Comparison of ENCODE assay signal across 12 cellular contexts in the genomic region with DNA sequence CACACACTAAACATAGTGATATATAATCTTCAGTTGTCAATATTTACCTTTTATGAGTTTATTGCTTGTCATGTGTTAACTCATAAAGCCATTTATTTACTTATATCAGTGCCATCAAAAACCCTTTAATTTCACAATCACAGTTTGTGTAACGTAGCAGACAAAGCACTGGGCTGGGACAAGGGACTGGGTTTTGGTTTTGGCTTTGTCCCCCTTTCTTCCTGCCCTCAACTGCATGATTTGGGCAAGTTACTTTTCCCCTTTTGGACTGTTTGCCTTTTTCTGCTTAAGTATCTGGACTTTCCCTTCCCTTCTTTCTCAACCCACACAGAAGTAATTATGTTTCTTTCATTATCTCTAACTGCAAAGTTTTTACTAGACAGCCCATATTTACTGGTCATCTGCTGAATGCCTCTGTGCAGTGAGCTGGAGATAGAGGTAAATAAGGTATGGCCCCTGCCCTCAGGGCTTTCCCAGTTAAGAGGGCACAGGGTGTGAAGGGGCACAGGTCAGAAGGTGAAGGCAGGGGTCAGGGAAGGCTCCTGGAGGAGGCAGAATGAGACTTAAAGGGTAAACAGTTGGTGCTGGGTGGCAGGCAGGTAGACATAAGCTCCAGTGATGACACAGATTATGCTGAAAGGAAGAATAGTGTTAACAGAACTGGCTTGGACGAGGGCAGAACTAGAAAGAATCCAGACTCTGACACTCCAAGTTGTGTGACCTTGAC. TPM values are rescaled to one million over a fixed set of nuclear protein-coding genes. Genes with fewer than 3 reads are reported as not detected.
DNase-seq lines count a peak whose midpoint lies in the region; ATAC-seq and TF ChIP-seq lines count a peak whose summit lies in the region.
"Had no signal": no experiment of that assay in that cellular context is flagged by ENCODE, and none has a peak within 500 bp of the region (broad histone marks: within the 10 kb centered on the region; RNA-seq: fewer than 3 reads in every experiment).

No MANE protein-coding gene starts in this region.

- intact Hi-C loops in dendritic cell treated with granulocyte-macrophage colony-stimulating factor and Interleukin-4, amounts not matched to agents 40 ng/mL and 50 ng/mL, for 4 days (cut with micrococcal nuclease) = no loop called here
- intact Hi-C loops in naive thymus-derived CD4-positive, alpha-beta T cell (cut with micrococcal nuclease) = no loop called here

- H3K4me3 Mint-ChIP-seq in dendritic cell treated with granulocyte-macrophage colony-stimulating factor and Interleukin-4, amounts not matched to agents 40 ng/mL and 50 ng/mL, for 4 days = no peak overlapping the region
- H3K4me3 Mint-ChIP-seq in naive thymus-derived CD4-positive, alpha-beta T cell = no peak overlapping the region

- TF ChIP-seq CTCF in GM06990 (IDR thresholded peaks at IDR 0.05; ENCODE audit: insufficient read depth, low read length, poor library complexity, severe bottlenecking) = no peak

- no peaks in the 10 kb centered on the region for H3K36me3 Mint-ChIP-seq in dendritic cell treated with granulocyte-macrophage colony-stimulating factor and Interleukin-4, amounts not matched to agents 40 ng/mL and 50 ng/mL, for 4 days (ENCODE audit: low read depth)
- H3K36me3 Mint-ChIP-seq in naive thymus-derived CD4-positive, alpha-beta T cell = peaks cover 0 to 15% (median 4%) of the 10 kb centered on the region in 5 donors

- DNase-seq in GM06990 (ENCODE audit: extremely low read depth, insufficient read length) (peak; percentile 49), SIG-M5 treated with dmso at 0.1 percent for 504 hours (lab: John Stamatoyannopoulos, UW; ENCODE audit: unreplicated experiment) (no peak), T-helper 2 cell (no peak), NCI-H2029 treated with DMSO at 0.1 percent for 48 hours (lab: John Stamatoyannopoulos, UW) (no peak)
- no peak for DNase-seq in naive thymus-derived CD4-positive, alpha-beta T cell
- DNase-seq: COR-L47, glutamatergic neuron, mesendoderm, T-cell had no signal

- H3K27me3 ChIP-seq in GM06990 (replicated peaks; ENCODE audit: control insufficient read depth, insufficient read depth, low read length) = no peaks in the 10 kb centered on the region
- H3K27me3 ChIP-seq in naive thymus-derived CD4-positive, alpha-beta T cell (ENCODE audit: control insufficient read depth in 2 of 2, insufficient read depth in 2 of 2, low read length in 2 of 2) = no peaks in the 10 kb centered on the region

- H3K36me3 ChIP-seq in GM06990 (ENCODE audit: control insufficient read depth, insufficient read depth, low read length) = no peaks in the 10 kb centered on the region
- no peaks in the 10 kb centered on the region for H3K36me3 ChIP-seq in naive thymus-derived CD4-positive, alpha-beta T cell (ENCODE audit: control insufficient read depth in 2 of 3, insufficient read depth in 3 of 3, low read length in 3 of 3)

- CTCF ChIA-PET in naive thymus-derived CD4-positive, alpha-beta T cell (lab: Charles Lee) = interaction anchor here (0.9 kb wide), 1 partner anchor 16 kb away, joined by 3 read pairs; no protein-coding TSS in a partner anchor

- no peaks in the 10 kb centered on the region for H3K9me3 ChIP-seq in naive thymus-derived CD4-positive, alpha-beta T cell (ENCODE audit: control insufficient read depth in 2 of 3, low read length in 3 of 3)

- H3K4me3 ChIP-seq in GM06990 (replicated peaks; ENCODE audit: low read depth, low read length) = no peak overlapping the region
- no peak overlapping the region for H3K4me3 ChIP-seq in naive thymus-derived CD4-positive, alpha-beta T cell (ENCODE audit: low read length)

- peak; percentile 54 for ATAC-seq in GM19351 (IDR thresholded peaks at IDR 0.05; ENCODE audit: unreplicated experiment)
- peak; percentile 44 for ATAC-seq in HG03095 (IDR thresholded peaks at IDR 0.05; ENCODE audit: unreplicated experiment)
- no peak for ATAC-seq in naive thymus-derived CD4-positive, alpha-beta T cell
- ATAC-seq: T-cell had no signal

- H3K4me1 ChIP-seq in naive thymus-derived CD4-positive, alpha-beta T cell (ENCODE audit: control insufficient read depth in 2 of 2, insufficient read depth in 2 of 2, low read length in 2 of 2) = peaks cover 0 to 10% of the 10 kb centered on the region in 2 donors

- H3K27ac Mint-ChIP-seq in dendritic cell treated with granulocyte-macrophage colony-stimulating factor and Interleukin-4, amounts not matched to agents 40 ng/mL and 50 ng/mL, for 4 days = peak overlapping the region; percentile 20
- peak overlapping the region in 1 of 9 donors; percentile 14 for H3K27ac Mint-ChIP-seq in naive thymus-derived CD4-positive, alpha-beta T cell

- no peaks in the 10 kb centered on the region for H3K9me3 Mint-ChIP-seq in dendritic cell treated with granulocyte-macrophage colony-stimulating factor and Interleukin-4, amounts not matched to agents 40 ng/mL and 50 ng/mL, for 4 days
- H3K9me3 Mint-ChIP-seq in naive thymus-derived CD4-positive, alpha-beta T cell = peaks cover 0 to under 1% (median 0%) of the 10 kb centered on the region in 11 donors
- H3K9me3 Mint-ChIP-seq: T-cell had no signal

- H3K27me3 Mint-ChIP-seq in dendritic cell treated with granulocyte-macrophage colony-stimulating factor and Interleukin-4, amounts not matched to agents 40 ng/mL and 50 ng/mL, for 4 days = peaks cover 8% of the 10 kb centered on the region
- no peaks in the 10 kb centered on the region for H3K27me3 Mint-ChIP-seq in naive thymus-derived CD4-positive, alpha-beta T cell

- peaks cover 31% of the 10 kb centered on the region for H3K4me1 Mint-ChIP-seq in dendritic cell treated with granulocyte-macrophage colony-stimulating factor and Interleukin-4, amounts not matched to agents 40 ng/mL and 50 ng/mL, for 4 days (ENCODE audit: low read depth)
- H3K4me1 Mint-ChIP-seq in naive thymus-derived CD4-positive, alpha-beta T cell = peaks cover 0 to 17% (median 4%) of the 10 kb centered on the region in 7 donors

- no peak overlapping the region for H3K27ac ChIP-seq in naive thymus-derived CD4-positive, alpha-beta T cell (ENCODE audit: low read depth, low read length)

- POLR2A ChIA-PET in naive thymus-derived CD4-positive, alpha-beta T cell (lab: Charles Lee) = no interaction called here

RNA-seq across cellular contexts. Expression of a gene that starts 14.8 kb away (rescaled TPM):
- 100 to 1,000 TPM in 3 of 5 experiments, 10 to 100 TPM in 2; 68.0 to 140 (median 121) TPM for total RNA-seq in naive thymus-derived CD4-positive, alpha-beta T cell
- polyA plus RNA-seq in naive thymus-derived CD4-positive, alpha-beta T cell = 10 to 100 TPM; 86.1 to 90.2 TPM
